9 cellular contexts compared by ENCODE assay signal in the genomic region with DNA sequence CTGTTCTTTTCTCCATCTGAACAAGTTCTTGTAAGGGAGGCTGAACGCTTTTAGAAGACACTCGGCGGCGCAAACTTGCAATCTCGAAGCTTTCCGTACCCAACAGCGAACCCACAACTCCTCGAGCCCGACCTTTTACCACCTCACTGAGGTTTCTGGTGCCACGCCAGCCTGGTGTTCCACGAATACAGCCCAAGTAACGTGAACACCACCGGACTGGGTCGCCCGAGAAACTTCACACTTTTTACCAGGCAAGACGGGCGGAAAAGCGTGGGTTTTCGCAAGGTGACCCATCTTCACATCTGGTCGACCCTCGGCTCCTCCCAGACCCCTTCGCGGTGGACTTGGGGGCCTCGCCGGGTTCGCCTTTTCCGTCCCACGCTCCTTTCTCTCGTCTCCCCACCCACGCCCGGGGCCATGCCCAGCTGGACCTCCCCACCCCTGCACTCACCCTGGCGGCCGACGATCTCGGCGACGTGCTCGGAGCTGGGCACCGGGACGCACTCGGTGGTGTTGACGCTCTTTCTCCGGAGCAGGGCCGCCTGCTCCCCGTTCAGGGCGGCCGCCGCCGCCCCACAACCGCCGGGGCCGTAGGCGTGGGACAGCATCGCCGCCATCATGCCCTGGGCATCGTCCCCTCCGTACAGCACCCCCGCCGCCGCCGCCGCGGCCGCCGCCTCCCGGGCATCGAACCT. TPM values are rescaled to one million over a fixed set of nuclear protein-coding genes. Genes with fewer than 3 reads are reported as not detected.
DNase-seq lines count a peak whose midpoint lies in the region; ATAC-seq, FAIRE-seq and TF ChIP-seq lines count a peak whose summit lies in the region.
"Had no signal": no experiment of that assay in that cellular context is flagged by ENCODE, and none has a peak within 500 bp of the region (broad histone marks: within the 10 kb centered on the region; RNA-seq: fewer than 3 reads in every experiment).

No MANE protein-coding gene starts in this region.

- TF ChIP-seq CTCF in GM10248 (IDR thresholded peaks at IDR 0.05; ENCODE audit: control extremely low read depth, extremely low read depth, low read depth, missing control alignments) (no peak), GM12878 (IDR thresholded peaks at IDR 0.05 in 2 of 3, conservative IDR thresholded peaks at IDR 0.05 in 1 of 3; ENCODE audit: control insufficient read depth in 2 of 3, extremely low read depth in 1 of 3, insufficient read depth in 1 of 3, low read depth in 3 of 3, low read length in 3 of 3) (no peak), spleen (IDR thresholded peaks at IDR 0.05 in 8 of 11, conservative IDR thresholded peaks at IDR 0.05 in 3 of 11) (no peak)

- H3K9ac ChIP-seq in GM12878 (ENCODE audit: control insufficient read depth, insufficient read depth, low read length) = peak overlapping the region; percentile 98

- intact Hi-C loops in GM12878 (cut with micrococcal nuclease; ENCODE audit: unreplicated experiment) = loop anchor here (2.0 to 10.0 kb wide), 4 partner anchors 43 to 529 kb away; partner anchors contain the start of genes ELAC1 and ME2
- intact Hi-C loops in spleen (cut with DNase I; ENCODE audit: low total_unique reads) = no loop called here

- H3K4me3 ChIP-seq in GM12878 = peak overlapping the region; percentile 69
- peak overlapping the region; percentile 70 for H3K4me3 ChIP-seq in iPS-18c (ENCODE audit: insufficient read depth, low read depth, low read length)
- H3K4me3 ChIP-seq in spleen = peak overlapping the region; percentile 73 to 93 (median 82)

- H4K20me1 ChIP-seq in GM12878 (ENCODE audit: control insufficient read depth, insufficient read depth) = no peaks in the 10 kb centered on the region

- in situ Hi-C loops in GM12878 (cut with MboI) = loop anchor here (10.0 kb wide), 1 partner anchor 311 kb away; no protein-coding TSS in a partner anchor

- POLR2A ChIA-PET in GM10248 (lab: Yijun Ruan, JAX) (interaction anchor here (0.6 to 2.2 kb wide), 2 partner anchors 9 to 79 kb away, joined by 3 to 16 read pairs; no protein-coding TSS in a partner anchor), GM12878 (lab: Charles Lee) (interaction anchor here (0.7 to 4.8 kb wide), 14 partner anchors 10 to 165 kb away, joined by 4 to 47 read pairs (median 5); no protein-coding TSS in a partner anchor)

- peak overlapping the region; percentile 33 for H2AFZ ChIP-seq in GM12878 (ENCODE audit: control insufficient read depth, low read depth, low read length)

- no peak for TF ChIP-seq RAD21 in GM12878 (IDR thresholded peaks at IDR 0.05; ENCODE audit: insufficient read depth, low read depth, low read length)

- H3K4me2 ChIP-seq in GM12878 (ENCODE audit: control insufficient read depth, insufficient read depth) = peak overlapping the region; percentile 56

- H3K27me3 ChIP-seq in GM12878 (replicated peaks in 1 of 2; ENCODE audit: control insufficient read depth in 2 of 2, insufficient read depth in 2 of 2, low read length in 1 of 2) (no peaks in the 10 kb centered on the region), spleen (replicated peaks in 1 of 7) (no peaks in the 10 kb centered on the region)

- CTCF ChIA-PET in GM10248 (lab: Yijun Ruan, JAX) = interaction anchor here (1.1 to 4.9 kb wide), 10 partner anchors 9 to 86 kb away, joined by 3 to 34 read pairs (median 5); no protein-coding TSS in a partner anchor
- CTCF ChIA-PET in GM12878 (lab: Yijun Ruan, JAX) = interaction anchor here (0.6 to 1.8 kb wide), 3 partner anchors 10 to 539 kb away, joined by 3 to 10 read pairs (median 10); no protein-coding TSS in a partner anchor

- H3K9me3 ChIP-seq in GM12878 (replicated peaks; ENCODE audit: control insufficient read depth, insufficient read depth, low read length) (no peaks in the 10 kb centered on the region; the same call in 2 of the 3 replicates), iPS-18c (ENCODE audit: control insufficient read depth, insufficient read depth, low read length) (no peaks in the 10 kb centered on the region), spleen (no peaks in the 10 kb centered on the region)

- no peak for FAIRE-seq in GM12878 (lab: Jason Lieb, UNC)
- FAIRE-seq: endometrium had no signal

- H3K36me3 ChIP-seq in GM12878 (ENCODE audit: control insufficient read depth in 2 of 2, insufficient read depth in 2 of 2, low read length in 1 of 2) (no peaks in the 10 kb centered on the region), spleen (no peaks in the 10 kb centered on the region)

- under 1% methylated on average over 44 of the region's 67 CpGs for whole genome bisulfite sequencing in GM12878 (ENCODE audit: insufficient coverage, insufficient replicate concordance, low lambda C conversion rate, missing lambda C conversion rate)
- WGBS in spleen, 5 donors = 0 to 1% (median 0%) methylated on average over 31 to 67 of the region's 67 CpGs

- DNase-seq in GM10248 (ENCODE audit: extremely low spot score) = peak; percentile 35
- DNase-seq in T-helper 1 cell = peak; percentile 10 to 52 (median 24)
- no peak for DNase-seq in GM12878 (ENCODE audit: low read depth, low spot score)
- peak; percentile 93 for DNase-seq in spleen
- DNase-seq in HT-29 (ENCODE audit: low spot score) = no peak

- H3K79me2 ChIP-seq in GM12878 (ENCODE audit: control insufficient read depth, insufficient read depth, low read length) = peaks cover 56% of the 10 kb centered on the region

- H3K4me1 ChIP-seq in GM12878 (ENCODE audit: control insufficient read depth, insufficient read depth, low read length) = peaks cover 2% of the 10 kb centered on the region
- peaks cover 38 to 57% (median 44%) of the 10 kb centered on the region in 6 donors for H3K4me1 ChIP-seq in spleen

- no peak for TF ChIP-seq EP300 in GM12878 (IDR thresholded peaks at IDR 0.05; ENCODE audit: borderline replicate concordance in 1 of 2, control insufficient read depth in 1 of 2, low read depth in 2 of 2, low read length in 2 of 2)

- SMC1A ChIA-PET in GM12878 (lab: Charles Lee; ENCODE audit: uncharacterized antibody, unreplicated experiment) = interaction anchor here (0.8 to 8.1 kb wide), 6 partner anchors 13 to 88 kb away, joined by 3 to 79 read pairs (median 7); no protein-coding TSS in a partner anchor

- BruUV-seq in GM12878 (replicated peaks; lab: Mats Ljungman, UMichigan) = no TSS peak

- peak overlapping the region; percentile 95 for H3K27ac ChIP-seq in GM12878 (ENCODE audit: control insufficient read depth, insufficient read depth)
- peak overlapping the region; percentile 97 to 99 (median 98) for H3K27ac ChIP-seq in spleen

- ATAC-seq in HG02852 (IDR thresholded peaks at IDR 0.05; ENCODE audit: unreplicated experiment) (peak; percentile 2), GM12878 (peak; percentile 2), GM21786 (IDR thresholded peaks at IDR 0.05; ENCODE audit: unreplicated experiment) (no peak)

- TF ChIP-seq POLR2A in GM12878 (IDR thresholded peaks at IDR 0.05; ENCODE audit: low read depth, low read length) = peak; percentile 67
- TF ChIP-seq POLR2A in spleen (IDR thresholded peaks at IDR 0.05) = no peak

- RAD21 ChIA-PET in GM12878 (lab: Charles Lee; ENCODE audit: unreplicated experiment) = interaction anchor here (1.3 to 3.7 kb wide), 9 partner anchors 9 to 251 kb away, joined by 3 to 31 read pairs (median 5); partner anchors contain the start of gene SMAD4

TF ChIP-seq in GM12878, 131 proteins besides CTCF, POLR2A, EP300 and RAD21 (continues in another document):
- TF ChIP-seq ATF7 (IDR thresholded peaks at IDR 0.05; ENCODE audit: low read depth) (no peak), NFIC (IDR thresholded peaks at IDR 0.05; ENCODE audit: low read depth, low read length) (no peak), SIN3A (IDR thresholded peaks at IDR 0.05; ENCODE audit: low read depth, low read length) (peak; percentile 49; the same call in 1 of the 2 replicates)
- TF ChIP-seq, protein P1, sequence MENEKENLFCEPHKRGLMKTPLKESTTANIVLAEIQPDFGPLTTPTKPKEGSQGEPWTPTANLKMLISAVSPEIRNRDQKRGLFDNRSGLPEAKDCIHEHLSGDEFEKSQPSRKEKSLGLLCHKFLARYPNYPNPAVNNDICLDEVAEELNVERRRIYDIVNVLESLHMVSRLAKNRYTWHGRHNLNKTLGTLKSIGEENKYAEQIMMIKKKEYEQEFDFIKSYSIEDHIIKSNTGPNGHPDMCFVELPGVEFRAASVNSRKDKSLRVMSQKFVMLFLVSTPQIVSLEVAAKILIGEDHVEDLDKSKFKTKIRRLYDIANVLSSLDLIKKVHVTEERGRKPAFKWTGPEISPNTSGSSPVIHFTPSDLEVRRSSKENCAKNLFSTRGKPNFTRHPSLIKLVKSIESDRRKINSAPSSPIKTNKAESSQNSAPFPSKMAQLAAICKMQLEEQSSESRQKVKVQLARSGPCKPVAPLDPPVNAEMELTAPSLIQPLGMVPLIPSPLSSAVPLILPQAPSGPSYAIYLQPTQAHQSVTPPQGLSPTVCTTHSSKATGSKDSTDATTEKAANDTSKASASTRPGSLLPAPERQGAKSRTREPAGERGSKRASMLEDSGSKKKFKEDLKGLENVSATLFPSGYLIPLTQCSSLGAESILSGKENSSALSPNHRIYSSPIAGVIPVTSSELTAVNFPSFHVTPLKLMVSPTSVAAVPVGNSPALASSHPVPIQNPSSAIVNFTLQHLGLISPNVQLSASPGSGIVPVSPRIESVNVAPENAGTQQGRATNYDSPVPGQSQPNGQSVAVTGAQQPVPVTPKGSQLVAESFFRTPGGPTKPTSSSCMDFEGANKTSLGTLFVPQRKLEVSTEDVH (IDR thresholded peaks at IDR 0.05; ENCODE audit: low read depth, partially characterized antibody) = no peak

RNA-seq across cellular contexts. Expression of gene MEX3C, which starts 1.2 kb away (rescaled TPM):
- 72.3 and 79.5 TPM in 2 replicates for total RNA-seq in GM12878 (2013; cell fraction: nucleolus; rRNA removed)
- total RNA-seq in GM12878 (2014; rRNA removed) (25.6 and 33.2 TPM in 2 replicates), GM12878 (2014; rRNA removed; fragmentation: Illumina TruSeq; extraction: Trizol) (28.7 and 29.6 TPM in 2 replicates), GM12878 (2021) (27.5 and 28.3 TPM in 2 replicates), spleen (10 to 100 TPM; 36.9 to 56.7 (median 43.9) TPM)
- polyA plus RNA-seq in GM12878 (2011; ENCODE audit: low read depth) = 9.7 TPM
- polyA plus RNA-seq in GM12878 (2011; rRNA removed) (48.8 and 51.8 TPM in 2 replicates), GM12878 (2014; fragmentation: Illumina TruSeq; extraction: Trizol) (31.8 and 41.5 TPM in 2 replicates), GM12878 (2014; fragmentation: Nextera tagmentation; extraction: Ambion mirVana) (1 to 10 TPM; 7.9 to 9.9 TPM), GM12878 (2014; rRNA removed) (14.4 and 16.9 TPM in 2 replicates), GM12878 (2016; fragmentation: Nextera tagmentation; extraction: Ambion mirVana) (1 to 10 TPM; 6.7 to 7.1 TPM), spleen (10 to 100 TPM; 10.2 to 17.0 (median 16.9) TPM)
- polyA plus RNA-seq in GM12878 (2011; cell fraction: cytosol; rRNA removed) = 26.1 and 27.5 TPM in 2 replicates
- polyA plus RNA-seq in GM12878 (2011; cell fraction: nucleus; rRNA removed) = 28.5 and 37.9 TPM in 2 replicates
- polyA plus RNA-seq in GM12878 (2012) = 14.2 and 20.9 TPM in 2 replicates
- polyA minus RNA-seq in GM12878 (2011; rRNA and poly(A)+ RNA removed) = 67.7 and 88.7 TPM in 2 replicates
- polyA minus RNA-seq in GM12878 (2011; cell fraction: cytosol; rRNA and poly(A)+ RNA removed) = 16.7 and 21.2 TPM in 2 replicates
- polyA minus RNA-seq in GM12878 (2011; cell fraction: nucleus; rRNA and poly(A)+ RNA removed) = 37.4 and 51.3 TPM in 2 replicates
- total RNA-seq in HT-29 (2014; rRNA removed; shearing (Covaris generic)) = 28.5 and 38.3 TPM in 2 replicates

Comparison
In these comparisons a context has a peak if more than half of its experiments do, and no peak if none do; other contexts are left out.
1. DNase-seq: peak in GM10248 (single experiment), T-helper 1 cell (5 of 5) and spleen (single experiment); none in GM12878 (single experiment) and HT-29 (single experiment).
2. Peak in every context shown above with its lines, with median percentiles within 50 percentile points of each other: H3K4me3 ChIP-seq.